33 cellular contexts compared by ENCODE assay signal in the genomic region with DNA sequence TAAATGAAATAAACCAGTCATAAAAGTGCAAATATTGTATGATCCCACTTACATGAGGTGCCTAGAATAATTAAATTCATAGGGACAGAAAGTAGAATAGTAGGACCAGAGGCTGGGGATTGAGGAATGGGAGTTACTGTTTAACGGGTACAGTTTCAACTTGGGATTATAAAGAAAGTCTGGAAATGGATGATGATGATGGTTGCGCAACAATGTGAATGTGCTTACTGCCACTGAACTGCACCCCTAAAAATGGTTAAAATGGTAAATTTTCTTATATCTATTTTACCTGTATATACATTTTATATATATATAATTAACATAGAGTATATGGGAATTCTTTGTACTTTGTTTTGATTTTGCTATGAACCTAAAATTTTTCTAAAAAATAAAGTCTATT.
"Had no signal": no experiment of that assay in that cellular context is flagged by ENCODE, and none has a peak within 500 bp of the region (broad histone marks: within the 10 kb centered on the region; RNA-seq: fewer than 3 reads in every experiment).

No MANE protein-coding gene starts in this region.

- H3K27me3 ChIP-seq: brain microvascular endothelial cell, esophagus muscularis mucosa, gastroesophageal sphincter, hepatocyte had no signal

- ATAC-seq: activated CD4-positive, CD25-positive, alpha-beta regulatory T cell treated with anti-CD3 and anti-CD28 coated beads, Interleukin-2, amount 50 U/mL, for 24 hours; activated CD8-positive, alpha-beta T cell treated with anti-CD3 and anti-CD28 coated beads for 36 hours; activated T-cell treated with anti-CD3 and anti-CD28 coated beads, Interleukin-2, amount 50 U/mL, for 4 hours; activated T-helper 17 cell treated with anti-CD3 and anti-CD28 coated beads, Interleukin-2, amount 50 U/mL, for 72 hours; effector memory CD8-positive, alpha-beta T cell; foreskin keratinocyte; gastroesophageal sphincter; heart right ventricle; T-helper 17 cell had no signal

- H3K36me3 ChIP-seq: brain microvascular endothelial cell, esophagus muscularis mucosa, gastroesophageal sphincter, heart right ventricle, WERI-Rb-1 had no signal

- H3K9me3 ChIP-seq: esophagus muscularis mucosa, gastroesophageal sphincter, heart right ventricle had no signal

- H3K4me1 ChIP-seq: esophagus muscularis mucosa, foreskin keratinocyte, gastroesophageal sphincter, heart right ventricle had no signal

- H3K4me1 Mint-ChIP-seq: activated B cell treated with CpG ODN at 0.5 μM for 24 hours; activated T-helper 17 cell treated with anti-CD3 and anti-CD28 coated beads, Interleukin-2, amount 50 U/mL, for 72 hours; central memory CD8-positive, alpha-beta T cell; T-helper 17 cell had no signal

- DNase-seq: activated B cell treated with CpG ODN at 0.5 μM for 24 hours; activated CD4-positive, alpha-beta T cell treated with anti-CD3 and anti-CD28 coated beads for 48 hours; activated CD4-positive, alpha-beta T cell treated with anti-CD3 and anti-CD28 coated beads, Interleukin-2, amount 50 U/mL, for 1 hour; activated CD4-positive, alpha-beta T cell treated with anti-CD3 and anti-CD28 coated beads, Interleukin-2, amount 50 U/mL, for 48 hours; activated CD8-positive, alpha-beta memory T cell treated with anti-CD3 and anti-CD28 coated beads for 24 hours; activated CD8-positive, alpha-beta T cell treated with anti-CD3 and anti-CD28 coated beads for 36 hours; activated effector memory CD4-positive, alpha-beta T cell treated with Interleukin-2 at 50 U/mL for 16 hours; activated gamma-delta T cell treated with Interleukin-2 at 50 U/mL for 16 hours; activated naive CD4-positive, alpha-beta T cell treated with anti-CD3 and anti-CD28 coated beads, Interleukin-2, amount 50 U/mL, for 16 hours; activated naive CD4-positive, alpha-beta T cell treated with Interleukin-2 at 50 U/mL for 16 hours; activated T-cell treated with anti-CD3 and anti-CD28 coated beads, Interleukin-2, amount 50 U/mL, for 4 hours; amniotic stem cell; anterior cingulate cortex; brain microvascular endothelial cell; dorsolateral prefrontal cortex; effector memory CD8-positive, alpha-beta T cell; erythroblast; foreskin keratinocyte; heart right ventricle; T-helper 17 cell; WERI-Rb-1 had no signal

- H3K79me2 ChIP-seq: hepatocyte had no signal

- H3K4me3 Mint-ChIP-seq: activated B cell treated with CpG ODN at 0.5 μM for 24 hours; activated CD8-positive, alpha-beta T cell treated with anti-CD3 and anti-CD28 coated beads for 36 hours; activated naive CD8-positive, alpha-beta T cell; activated T-cell treated with anti-CD3 and anti-CD28 coated beads, Interleukin-2, amount 50 U/mL, for 4 hours; activated T-helper 17 cell treated with anti-CD3 and anti-CD28 coated beads, Interleukin-2, amount 50 U/mL, for 72 hours; central memory CD8-positive, alpha-beta T cell; dendritic cell treated with granulocyte-macrophage colony-stimulating factor and Interleukin-4, amounts not matched to agents 40 ng/mL and 50 ng/mL, for 4 days; effector memory CD8-positive, alpha-beta T cell; T-helper 17 cell had no signal

- H3K4me3 ChIP-seq: coronary artery, dorsolateral prefrontal cortex, esophagus muscularis mucosa, gastroesophageal sphincter, heart right ventricle, hepatocyte had no signal

- H2AFZ ChIP-seq: hepatocyte had no signal

- FAIRE-seq: astrocyte, bronchial epithelial cell, TTC549 had no signal

- H3K27ac Mint-ChIP-seq: activated B cell treated with CpG ODN at 0.5 μM for 24 hours; activated CD8-positive, alpha-beta T cell treated with anti-CD3 and anti-CD28 coated beads for 36 hours; activated naive CD8-positive, alpha-beta T cell; activated T-helper 17 cell treated with anti-CD3 and anti-CD28 coated beads, Interleukin-2, amount 50 U/mL, for 72 hours; dendritic cell treated with granulocyte-macrophage colony-stimulating factor and Interleukin-4, amounts not matched to agents 40 ng/mL and 50 ng/mL, for 4 days; effector memory CD8-positive, alpha-beta T cell; T-helper 17 cell had no signal

- H3K4me2 ChIP-seq: hepatocyte had no signal

- H3K27ac ChIP-seq: brain microvascular endothelial cell, coronary artery, dorsolateral prefrontal cortex, esophagus muscularis mucosa, foreskin keratinocyte, gastroesophageal sphincter, heart right ventricle, hepatocyte, WERI-Rb-1 had no signal

- H3K9me3 Mint-ChIP-seq: activated T-helper 17 cell treated with anti-CD3 and anti-CD28 coated beads, Interleukin-2, amount 50 U/mL, for 72 hours had no signal
